ENCODE assay signal across 27 cellular contexts in the genomic region with DNA sequence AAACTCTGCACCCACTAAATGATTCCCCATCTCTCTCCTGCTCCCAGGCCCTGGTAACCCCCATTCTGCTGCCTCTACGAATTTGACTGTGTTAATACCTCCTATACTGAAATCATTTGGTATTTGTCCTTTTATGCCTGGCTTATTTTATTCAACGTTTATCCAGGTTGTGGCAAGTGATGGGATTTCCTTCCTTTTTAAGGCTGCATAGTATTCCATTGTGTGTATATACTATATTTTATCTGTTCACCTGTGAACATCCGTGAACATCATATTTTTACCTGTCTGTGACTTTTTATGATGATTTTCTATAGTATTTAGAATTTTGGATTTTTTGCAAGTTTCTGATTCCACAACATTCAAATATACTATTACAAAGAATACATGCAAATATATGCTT. TPM values are rescaled to one million over a fixed set of nuclear protein-coding genes. Genes with fewer than 3 reads are reported as not detected.
"Had no signal": no experiment of that assay in that cellular context is flagged by ENCODE, and none has a peak within 500 bp of the region (broad histone marks: within the 10 kb centered on the region; RNA-seq: fewer than 3 reads in every experiment).

No MANE protein-coding gene starts in this region.

- H3K4me2 ChIP-seq: hepatocyte had no signal

- H3K36me3 ChIP-seq: colonic mucosa, esophagus muscularis mucosa, esophagus squamous epithelium, gastroesophageal sphincter, heart left ventricle, heart right ventricle had no signal

- H3K27me3 ChIP-seq: colonic mucosa, dorsolateral prefrontal cortex, esophagus muscularis mucosa, esophagus squamous epithelium, foreskin keratinocyte, hepatocyte had no signal

- H3K79me2 ChIP-seq: hepatocyte had no signal

- FAIRE-seq: colon, endometrium, endothelial cell of umbilical vein, frontal cortex had no signal

- ATAC-seq: effector memory CD8-positive, alpha-beta T cell; foreskin keratinocyte; gastroesophageal sphincter; heart left ventricle; heart right ventricle had no signal

- H2AFZ ChIP-seq: hepatocyte had no signal

- H3K9me3 ChIP-seq: colonic mucosa had no signal

- DNase-seq: colonic mucosa; cortex of kidney; dermis blood vessel endothelial cell; dorsolateral prefrontal cortex; effector CD4-positive, alpha-beta T cell; effector CD8-positive, alpha-beta T cell; effector memory CD4-positive, alpha-beta T cell; effector memory CD8-positive, alpha-beta T cell; endodermal cell; erythroblast; esophagus squamous epithelium; foreskin fibroblast; foreskin keratinocyte; foreskin melanocyte; glutamatergic neuron; heart left ventricle; heart right ventricle had no signal

- H3K27ac ChIP-seq: colonic mucosa, coronary artery, dorsolateral prefrontal cortex, epithelial cell of prostate, esophagus muscularis mucosa, foreskin keratinocyte, gastroesophageal sphincter, heart left ventricle, heart right ventricle, hepatocyte had no signal

- H3K4me3 ChIP-seq: colonic mucosa, coronary artery, dorsolateral prefrontal cortex, esophagus muscularis mucosa, esophagus squamous epithelium, gastroesophageal sphincter, heart left ventricle, heart right ventricle, hepatocyte had no signal

- H3K4me1 ChIP-seq: colonic mucosa, esophagus muscularis mucosa, gastroesophageal sphincter, heart left ventricle, heart right ventricle had no signal

RNA-seq across cellular contexts. Expression of a gene that starts 57.2 kb away (rescaled TPM):
- total RNA-seq: endothelial cell of umbilical vein had no signal
- polyA plus RNA-seq: fibroblast of lung had no signal
